Comparison of ENCODE assay signal across 1 cellular context in the genomic region with DNA sequence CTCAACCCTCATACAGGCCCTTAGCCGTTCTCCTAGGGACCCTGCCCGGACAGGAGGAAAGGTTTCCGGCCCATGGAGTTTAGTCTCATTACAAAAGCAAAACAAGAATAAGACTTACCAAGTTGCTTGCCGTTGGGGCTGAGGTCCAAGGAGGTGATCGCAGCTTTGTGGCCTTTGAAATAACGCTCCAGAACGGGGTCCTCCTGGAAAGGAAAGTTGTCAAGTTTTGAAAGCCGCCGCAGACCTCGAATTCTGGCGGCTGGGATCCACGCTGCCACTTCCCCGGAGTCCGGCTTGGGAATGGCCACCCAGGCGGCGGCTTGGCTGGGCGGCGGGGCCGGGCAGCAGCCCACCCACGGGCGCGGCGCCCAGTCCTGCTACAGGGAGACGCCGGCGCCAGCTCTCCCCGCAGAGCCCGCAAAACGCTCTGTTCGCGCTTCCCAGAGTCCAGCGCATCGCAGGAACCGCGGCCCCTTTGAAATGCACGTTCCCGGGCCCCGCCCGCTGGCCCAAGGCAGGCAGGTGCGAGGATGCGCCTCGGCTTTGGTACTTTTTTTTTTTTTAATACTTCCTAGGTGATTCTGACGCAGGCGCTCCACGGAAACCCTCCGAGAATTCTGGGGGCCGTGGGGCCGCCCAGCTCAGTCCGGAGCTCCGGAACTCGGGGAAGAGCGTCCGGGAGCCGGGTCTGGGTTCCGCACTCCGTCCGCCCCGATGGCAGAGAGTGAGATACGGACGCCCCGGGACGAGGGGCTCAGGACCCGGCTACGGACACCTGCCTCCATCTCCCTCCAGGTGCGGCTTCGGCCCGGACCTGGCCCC.
TF ChIP-seq lines count a peak whose summit lies in the region.

No MANE protein-coding gene starts in this region.

TF ChIP-seq in A549, 52 proteins besides CTCF, POLR2A, EP300 and RAD21 (continued from another document):
- TF ChIP-seq PBX3 (IDR thresholded peaks at IDR 0.05) (no peak), RARB (CRISPR knock-in tag; IDR thresholded peaks at IDR 0.05) (no peak), FOXS1 (CRISPR knock-in tag; IDR thresholded peaks at IDR 0.05) (no peak), E2F6 (IDR thresholded peaks at IDR 0.05; ENCODE audit: borderline replicate concordance, low read depth) (0 out of 2 replicates have a peak, but pooled peaks have one; percentile 71), HOXB13 (CRISPR knock-in tag; IDR thresholded peaks at IDR 0.05; ENCODE audit: low read depth) (no peak)
- TF ChIP-seq, protein P1, sequence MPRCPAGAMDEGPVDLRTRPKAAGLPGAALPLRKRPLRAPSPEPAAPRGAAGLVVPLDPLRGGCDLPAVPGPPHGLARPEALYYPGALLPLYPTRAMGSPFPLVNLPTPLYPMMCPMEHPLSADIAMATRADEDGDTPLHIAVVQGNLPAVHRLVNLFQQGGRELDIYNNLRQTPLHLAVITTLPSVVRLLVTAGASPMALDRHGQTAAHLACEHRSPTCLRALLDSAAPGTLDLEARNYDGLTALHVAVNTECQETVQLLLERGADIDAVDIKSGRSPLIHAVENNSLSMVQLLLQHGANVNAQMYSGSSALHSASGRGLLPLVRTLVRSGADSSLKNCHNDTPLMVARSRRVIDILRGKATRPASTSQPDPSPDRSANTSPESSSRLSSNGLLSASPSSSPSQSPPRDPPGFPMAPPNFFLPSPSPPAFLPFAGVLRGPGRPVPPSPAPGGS (IDR thresholded peaks at IDR 0.05): 0 out of 3 replicates have a peak, but pooled peaks have one; percentile 12
TF ChIP-seq in A549: peak in this region for 4.
